Comparison of ENCODE assay signal across 31 cellular contexts in the genomic region with DNA sequence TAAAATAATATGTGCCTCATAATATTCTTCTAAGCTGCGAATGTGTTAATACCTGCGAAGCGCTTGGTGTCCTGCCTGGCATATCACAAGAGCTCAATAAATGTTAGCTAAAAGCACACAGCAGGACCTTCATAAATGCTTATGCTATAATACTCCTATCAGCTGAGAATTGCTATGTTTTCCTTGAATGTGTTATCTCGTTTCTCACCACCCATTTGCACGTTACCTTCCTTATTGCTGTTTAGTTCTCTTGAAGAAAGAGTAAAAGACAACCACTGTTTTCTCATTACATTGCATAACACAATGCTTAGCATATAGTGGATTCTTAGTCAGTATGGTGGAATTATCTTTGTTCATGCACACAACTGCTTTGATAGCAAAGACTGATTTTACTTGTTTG.
"Had no signal": no experiment of that assay in that cellular context is flagged by ENCODE, and none has a peak within 500 bp of the region (broad histone marks: within the 10 kb centered on the region; RNA-seq: fewer than 3 reads in every experiment).

No MANE protein-coding gene starts in this region.

- H3K4me3 Mint-ChIP-seq: activated CD8-positive, alpha-beta T cell treated with anti-CD3 and anti-CD28 coated beads for 36 hours; activated naive CD8-positive, alpha-beta T cell; activated T-cell treated with anti-CD3 and anti-CD28 coated beads, Interleukin-2, amount 50 U/mL, for 4 hours; activated T-helper 17 cell treated with anti-CD3 and anti-CD28 coated beads, Interleukin-2, amount 50 U/mL, for 72 hours; central memory CD8-positive, alpha-beta T cell; dendritic cell treated with granulocyte-macrophage colony-stimulating factor and Interleukin-4, amounts not matched to agents 40 ng/mL and 50 ng/mL, for 4 days; endodermal cell; T-helper 17 cell; WTC11 had no signal

- H3K4me1 Mint-ChIP-seq: activated T-helper 17 cell treated with anti-CD3 and anti-CD28 coated beads, Interleukin-2, amount 50 U/mL, for 72 hours; central memory CD8-positive, alpha-beta T cell; T-helper 17 cell had no signal

- H3K36me3 Mint-ChIP-seq: activated naive CD8-positive, alpha-beta T cell; WTC11 had no signal

- H3K27ac ChIP-seq: brain microvascular endothelial cell, dorsolateral prefrontal cortex, VCaP had no signal

- H3K27me3 Mint-ChIP-seq: central memory CD8-positive, alpha-beta T cell had no signal

- DNase-seq: activated CD4-positive, alpha-beta T cell treated with anti-CD3 and anti-CD28 coated beads for 48 hours; activated CD4-positive, alpha-beta T cell treated with anti-CD3 and anti-CD28 coated beads, Interleukin-2, amount 50 U/mL, for 1 hour; activated CD4-positive, alpha-beta T cell treated with anti-CD3 and anti-CD28 coated beads, Interleukin-2, amount 50 U/mL, for 48 hours; activated CD8-positive, alpha-beta memory T cell treated with anti-CD3 and anti-CD28 coated beads for 24 hours; activated CD8-positive, alpha-beta T cell treated with anti-CD3 and anti-CD28 coated beads for 36 hours; activated effector memory CD4-positive, alpha-beta T cell treated with Interleukin-2 at 50 U/mL for 16 hours; activated gamma-delta T cell treated with Interleukin-2 at 50 U/mL for 16 hours; activated naive CD4-positive, alpha-beta T cell treated with anti-CD3 and anti-CD28 coated beads, Interleukin-2, amount 50 U/mL, for 16 hours; activated naive CD4-positive, alpha-beta T cell treated with Interleukin-2 at 50 U/mL for 16 hours; activated T-cell treated with anti-CD3 and anti-CD28 coated beads, Interleukin-2, amount 50 U/mL, for 4 hours; amniotic stem cell; anterior cingulate cortex; brain microvascular endothelial cell; dorsolateral prefrontal cortex; effector memory CD4-positive, alpha-beta T cell; endodermal cell; foreskin fibroblast; head of caudate nucleus; T-helper 1 cell; T-helper 17 cell had no signal

- H3K27ac Mint-ChIP-seq: activated CD8-positive, alpha-beta T cell treated with anti-CD3 and anti-CD28 coated beads for 36 hours; activated naive CD8-positive, alpha-beta T cell; activated T-helper 17 cell treated with anti-CD3 and anti-CD28 coated beads, Interleukin-2, amount 50 U/mL, for 72 hours; dendritic cell treated with granulocyte-macrophage colony-stimulating factor and Interleukin-4, amounts not matched to agents 40 ng/mL and 50 ng/mL, for 4 days; endodermal cell; T-helper 17 cell; WTC11 had no signal

- FAIRE-seq: astrocyte, bronchial epithelial cell, frontal cortex had no signal

- H3K4me3 ChIP-seq: coronary artery, dorsolateral prefrontal cortex had no signal

- H3K9me3 Mint-ChIP-seq: activated CD8-positive, alpha-beta T cell treated with anti-CD3 and anti-CD28 coated beads for 36 hours; activated T-cell treated with anti-CD3 and anti-CD28 coated beads, Interleukin-2, amount 50 U/mL, for 4 hours; central memory CD8-positive, alpha-beta T cell; dendritic cell treated with granulocyte-macrophage colony-stimulating factor and Interleukin-4, amounts not matched to agents 40 ng/mL and 50 ng/mL, for 4 days; endodermal cell had no signal

- ATAC-seq: activated CD8-positive, alpha-beta T cell treated with anti-CD3 and anti-CD28 coated beads for 36 hours; activated T-cell treated with anti-CD3 and anti-CD28 coated beads, Interleukin-2, amount 50 U/mL, for 4 hours; activated T-helper 17 cell treated with anti-CD3 and anti-CD28 coated beads, Interleukin-2, amount 50 U/mL, for 72 hours; esophagus mucosa; T-helper 17 cell; WTC11 had no signal

- H3K36me3 ChIP-seq: brain microvascular endothelial cell had no signal

- H3K27me3 ChIP-seq: brain microvascular endothelial cell had no signal
